ENCODE assay signal across 9 cellular contexts in genomic region chr18:5570613-5571012, GRCh38. TPM values are rescaled to one million over a fixed set of nuclear protein-coding genes. Genes with fewer than 3 reads are reported as not detected.
A peak's percentile ranks its signal among the peaks of the same experiment; 100 is the strongest.
DNase-seq lines count a peak whose midpoint lies in the region; TF ChIP-seq lines count a peak whose summit lies in the region.
"Not testable (repeated sequence)": the region's sequence is repeated elsewhere in the genome, so short reads cannot be mapped to it uniquely, and the experiment has no call there.
"Had no signal": no experiment of that assay in that cellular context is flagged by ENCODE, and none has a peak within 500 bp of the region (broad histone marks: within the 10 kb centered on the region; RNA-seq: fewer than 3 reads in every experiment).

No MANE protein-coding gene starts in this region.

- not testable (repeated sequence) for TF ChIP-seq CTCF in Caco-2 (IDR thresholded peaks at IDR 0.05; ENCODE audit: insufficient read depth in 1 of 2, low read depth in 1 of 2, low read length in 1 of 2, severe bottlenecking in 1 of 2, unreplicated experiment in 1 of 2); HFFc6 (IDR thresholded peaks at IDR 0.05); brain microvascular endothelial cell (IDR thresholded peaks at IDR 0.05; ENCODE audit: low read depth, low read length, missing control alignments); sigmoid colon (IDR thresholded peaks at IDR 0.05)

- POLR2A ChIA-PET in Caco-2 (lab: Charles Lee), result not testable (repeated sequence)

- not testable (repeated sequence) for H3K9me3 ChIP-seq in Caco-2, sigmoid colon

- TF ChIP-seq POLR2A in sigmoid colon (IDR thresholded peaks at IDR 0.05), result not testable (repeated sequence)

- not testable (repeated sequence) for H3K4me1 Mint-ChIP-seq in Caco-2 (ENCODE audit: low read depth, unreplicated experiment); HFFc6 (ENCODE audit: low read depth)

- not testable (repeated sequence) for H3K27ac ChIP-seq in brain microvascular endothelial cell, sigmoid colon

- BruUV-seq in Caco-2 (replicated peaks; lab: Mats Ljungman, UMichigan), result not testable (repeated sequence)

- in situ Hi-C loops in brain microvascular endothelial cell (cut with HindIII; ENCODE audit: low pct_ligation_motif_present, low sequenced_read_pairs), result not testable (repeated sequence)

- CTCF ChIA-PET in Caco-2 (lab: Charles Lee), result not testable (repeated sequence)

- not testable (repeated sequence) for H3K4me1 ChIP-seq in Caco-2, sigmoid colon

- not testable (repeated sequence) for H3K4me3 ChIP-seq in Caco-2 (ENCODE audit: low read depth, low read length); brain microvascular endothelial cell (ENCODE audit: low read depth, low read length); sigmoid colon

- WGBS in sigmoid colon, 2 donors, result 21 to 58% methylated on average over 2 of the region's 2 CpGs

- not testable (repeated sequence) for H3K4me3 Mint-ChIP-seq in Caco-2 (ENCODE audit: unreplicated experiment); HFFc6

- not testable (repeated sequence) for H3K27me3 Mint-ChIP-seq in Caco-2 (ENCODE audit: insufficient read depth, unreplicated experiment); HFFc6 (ENCODE audit: insufficient read depth)

- not testable (repeated sequence) for H3K27me3 ChIP-seq in Caco-2 (replicated peaks; ENCODE audit: control insufficient read depth, insufficient read depth, low read length); brain microvascular endothelial cell (replicated peaks); sigmoid colon

- not testable (repeated sequence) for TF ChIP-seq EP300 in sigmoid colon (IDR thresholded peaks at IDR 0.05)

- intact Hi-C loops in Caco-2 (cut with micrococcal nuclease; ENCODE audit: unreplicated experiment); sigmoid colon (cut with DNase I): not testable (repeated sequence)

- H3K27ac Mint-ChIP-seq in Caco-2 (ENCODE audit: unreplicated experiment); HFFc6: not testable (repeated sequence)

- not testable (repeated sequence) for H3K36me3 ChIP-seq in Caco-2 (ENCODE audit: control insufficient read depth, insufficient read depth, low read length); brain microvascular endothelial cell (replicated peaks); sigmoid colon

- DNase-seq in Caco-2, result peak; percentile 41 to 58
- peak; percentile 39 for DNase-seq in HFFc6
- peak; percentile 11 for DNase-seq in NCI-H2171 treated with DMSO at 0.1 percent for 48 hours (lab: John Stamatoyannopoulos, UW)
- DNase-seq in RPMI7951 (ENCODE audit: low read depth), result peak; percentile 42
- peak; percentile 83 for DNase-seq in brain microvascular endothelial cell
- peak; percentile 63 for DNase-seq in fibroblast of the conjunctiva (ENCODE audit: low read depth)
- peak; percentile 77 for DNase-seq in kidney tubule cell (ENCODE audit: low spot score)
- peak; percentile 68 for DNase-seq in sigmoid colon

- not testable (repeated sequence) for H3K9me3 Mint-ChIP-seq in Caco-2 (ENCODE audit: unreplicated experiment)
- peaks cover 26% of the 10 kb centered on the region for H3K9me3 Mint-ChIP-seq in HFFc6

- not testable (repeated sequence) for H3K36me3 Mint-ChIP-seq in Caco-2 (ENCODE audit: insufficient read depth, unreplicated experiment); HFFc6 (ENCODE audit: low read depth)

RNA-seq across cellular contexts. Expression of gene EPB41L3, which starts 26.8 kb away (rescaled TPM):
- total RNA-seq in Caco-2 (2022), result 7.1 and 8.7 TPM in 2 replicates
- total RNA-seq in HFFc6 (2021; fragmentation: NEBNext Ultra II Directional; extraction: Animal tissue kit (Norgen Biotek cat#: 25700)), result 10 to 100 TPM in 2 of 6 experiments, 1 to 10 TPM in 4; 1.3 to 17.0 (median 1.8) TPM
- 5.8 and 6.4 TPM in 2 replicates for total RNA-seq in RPMI7951 (2014; rRNA removed; shearing (Covaris generic))
- 100 to 1,000 TPM in 2 of 4 donors, 10 to 100 TPM in 2; 52.4 to 156 (median 101) TPM for total RNA-seq in sigmoid colon
- 10 to 100 TPM; 26.1 to 78.8 (median 43.8) TPM for polyA plus RNA-seq in sigmoid colon
- total RNA-seq: myocyte had no signal

Comparison
In these comparisons a context has a peak if more than half of its experiments do, and no peak if none do; other contexts are left out.
1. DNase-seq: peak in every context shown above with its lines; median percentile 83 in brain microvascular endothelial cell; 77 in kidney tubule cell; 68 in sigmoid colon; 63 in fibroblast of the conjunctiva; 50 in Caco-2; 42 in RPMI7951; 39 in HFFc6; 11 in NCI-H2171 treated with DMSO at 0.1 percent for 48 hours.